ENCODE assay signal across 8 cellular contexts in the genomic region with DNA sequence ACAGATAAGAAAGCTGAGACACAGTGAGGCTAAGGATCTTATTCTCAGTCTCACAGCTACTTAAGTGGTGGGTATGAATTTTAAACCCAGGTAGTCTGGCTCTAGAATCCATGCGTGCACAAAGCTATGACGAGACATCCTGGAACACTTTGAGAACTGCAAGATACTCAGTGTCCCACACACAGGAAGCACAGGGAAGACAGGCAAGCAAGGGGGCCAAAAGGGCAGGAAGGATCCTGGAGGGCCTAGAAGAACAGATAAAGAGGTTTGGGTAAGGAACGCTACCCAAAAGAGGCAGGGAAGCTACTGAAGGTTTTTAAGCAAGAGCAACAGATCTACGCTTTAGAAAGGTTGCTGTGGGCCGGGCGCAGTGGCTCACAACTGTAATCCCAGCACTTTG.
"Had no signal": no experiment of that assay in that cellular context is flagged by ENCODE, and none has a peak within 500 bp of the region (broad histone marks: within the 10 kb centered on the region; RNA-seq: fewer than 3 reads in every experiment).

No MANE protein-coding gene starts in this region.

- FAIRE-seq: G401.6, GM12878, GM12891, GM12892, GM18507, GM19239 had no signal

- ATAC-seq: GM12878 had no signal

- DNase-seq: GDM1, GF-D8 had no signal

- H3K4me3 ChIP-seq: GM12878 had no signal
